Comparison of ENCODE assay signal across 8 cellular contexts in the genomic region with DNA sequence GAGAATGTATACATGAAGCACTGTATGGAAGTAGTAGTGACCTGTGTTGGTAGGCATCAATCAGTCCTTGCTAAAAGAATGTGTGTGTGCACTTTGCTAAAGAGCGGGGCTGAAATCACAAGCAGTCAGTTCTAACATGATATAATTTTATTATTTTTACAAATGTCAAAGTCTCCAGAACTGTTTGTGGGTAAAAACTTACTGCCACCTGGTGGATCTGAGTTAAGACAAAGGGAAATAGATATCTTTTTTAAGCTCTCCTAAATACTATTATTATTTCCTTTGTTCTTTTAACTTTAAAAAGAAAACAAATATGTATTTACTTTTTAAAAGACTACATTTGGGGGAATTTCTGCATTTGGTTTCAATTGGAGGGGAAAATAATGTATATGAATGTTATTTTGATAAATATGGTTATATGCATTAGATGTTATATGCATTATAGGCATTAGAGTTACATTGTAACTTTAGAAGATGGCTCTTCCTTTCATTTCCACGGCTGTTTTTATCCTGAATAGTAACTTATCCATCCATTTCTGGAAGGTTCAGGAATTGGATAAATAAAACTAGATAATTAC. TPM values are rescaled to one million over a fixed set of nuclear protein-coding genes. Genes with fewer than 3 reads are reported as not detected.
DNase-seq lines count a peak whose midpoint lies in the region; ATAC-seq and TF ChIP-seq lines count a peak whose summit lies in the region.

No MANE protein-coding gene starts in this region.

- H3K27ac ChIP-seq in neural cell (ENCODE audit: low read length): no peak overlapping the region

- H3K27me3 ChIP-seq in neural cell (ENCODE audit: insufficient read depth, low read depth, low read length): no peaks in the 10 kb centered on the region

- H3K9me2 ChIP-seq in neural cell (ENCODE audit: insufficient read depth, low read length): no peaks in the 10 kb centered on the region

- H3K9me3 Mint-ChIP-seq in chondrocyte (ENCODE audit: low read depth): peaks cover 3% of the 10 kb centered on the region

- peak; percentile 29 for DNase-seq in Caki2 (ENCODE audit: low read depth)
- DNase-seq in LHCN-M2 (ENCODE audit: low read depth): peak; percentile 52
- no peak for DNase-seq in chondrocyte (ENCODE audit: low spot score)
- DNase-seq in NK-92 (lab: John Stamatoyannopoulos, UW; ENCODE audit: unreplicated experiment): no peak

- H3K4me1 Mint-ChIP-seq in chondrocyte (ENCODE audit: low read depth): peaks cover 7% of the 10 kb centered on the region

- no peak for TF ChIP-seq EP300 in neural cell (conservative IDR thresholded peaks at IDR 0.05; ENCODE audit: poor library complexity, severe bottlenecking)

- H3K9me3 ChIP-seq in neural cell (ENCODE audit: low read length): no peaks in the 10 kb centered on the region

- in situ Hi-C loops in Caki2 (cut with HindIII; ENCODE audit: low pct_unique_long_range_greater_than_20kb, low sequenced_read_pairs): no loop called here

- H3K36me3 Mint-ChIP-seq in chondrocyte (ENCODE audit: low read depth): no peaks in the 10 kb centered on the region

- no peak overlapping the region for H2AFZ ChIP-seq in neural cell (ENCODE audit: low read depth, low read length)

- TF ChIP-seq CTCF in chondrocyte (IDR thresholded peaks at IDR 0.05): peak; percentile 84
- TF ChIP-seq CTCF in neural cell (IDR thresholded peaks at IDR 0.05; ENCODE audit: poor library complexity, severe bottlenecking): peak; percentile 48

- no peak overlapping the region for H3K27ac Mint-ChIP-seq in chondrocyte (ENCODE audit: unreplicated experiment)

- H3K9ac ChIP-seq in neural cell (ENCODE audit: low read length): no peak overlapping the region

- peak; percentile 54 for TF ChIP-seq RAD21 in neural cell (conservative IDR thresholded peaks at IDR 0.05)

- H3K27me3 Mint-ChIP-seq in chondrocyte (ENCODE audit: low read depth): peaks cover 4% of the 10 kb centered on the region

- no peaks in the 10 kb centered on the region for H3K79me2 ChIP-seq in neural cell (replicated peaks; ENCODE audit: insufficient read depth, low read length)

- H3K4me2 ChIP-seq in neural cell (ENCODE audit: low read length): no peak overlapping the region

- no peak overlapping the region for H3K4me3 Mint-ChIP-seq in chondrocyte (ENCODE audit: unreplicated experiment)

- H3F3A ChIP-seq in neural cell (ENCODE audit: insufficient read depth, low read length, poor library complexity, severe bottlenecking): no peaks in the 10 kb centered on the region

- no peaks in the 10 kb centered on the region for H3K36me3 ChIP-seq in neural cell (ENCODE audit: insufficient read depth, low read length)

- H4K20me1 ChIP-seq in neural cell (ENCODE audit: insufficient read depth): no peaks in the 10 kb centered on the region

- no peak overlapping the region for H3K4me3 ChIP-seq in neural cell (ENCODE audit: low read length)

- ATAC-seq in GM21360 (IDR thresholded peaks at IDR 0.05; ENCODE audit: unreplicated experiment) (no peak), HG03469 (IDR thresholded peaks at IDR 0.05; ENCODE audit: unreplicated experiment) (no peak), HG03045 (IDR thresholded peaks at IDR 0.05; ENCODE audit: unreplicated experiment) (no peak)

TF ChIP-seq in neural cell, 6 proteins besides CTCF, POLR2A, EP300 and RAD21:
- TF ChIP-seq, protein P1, sequence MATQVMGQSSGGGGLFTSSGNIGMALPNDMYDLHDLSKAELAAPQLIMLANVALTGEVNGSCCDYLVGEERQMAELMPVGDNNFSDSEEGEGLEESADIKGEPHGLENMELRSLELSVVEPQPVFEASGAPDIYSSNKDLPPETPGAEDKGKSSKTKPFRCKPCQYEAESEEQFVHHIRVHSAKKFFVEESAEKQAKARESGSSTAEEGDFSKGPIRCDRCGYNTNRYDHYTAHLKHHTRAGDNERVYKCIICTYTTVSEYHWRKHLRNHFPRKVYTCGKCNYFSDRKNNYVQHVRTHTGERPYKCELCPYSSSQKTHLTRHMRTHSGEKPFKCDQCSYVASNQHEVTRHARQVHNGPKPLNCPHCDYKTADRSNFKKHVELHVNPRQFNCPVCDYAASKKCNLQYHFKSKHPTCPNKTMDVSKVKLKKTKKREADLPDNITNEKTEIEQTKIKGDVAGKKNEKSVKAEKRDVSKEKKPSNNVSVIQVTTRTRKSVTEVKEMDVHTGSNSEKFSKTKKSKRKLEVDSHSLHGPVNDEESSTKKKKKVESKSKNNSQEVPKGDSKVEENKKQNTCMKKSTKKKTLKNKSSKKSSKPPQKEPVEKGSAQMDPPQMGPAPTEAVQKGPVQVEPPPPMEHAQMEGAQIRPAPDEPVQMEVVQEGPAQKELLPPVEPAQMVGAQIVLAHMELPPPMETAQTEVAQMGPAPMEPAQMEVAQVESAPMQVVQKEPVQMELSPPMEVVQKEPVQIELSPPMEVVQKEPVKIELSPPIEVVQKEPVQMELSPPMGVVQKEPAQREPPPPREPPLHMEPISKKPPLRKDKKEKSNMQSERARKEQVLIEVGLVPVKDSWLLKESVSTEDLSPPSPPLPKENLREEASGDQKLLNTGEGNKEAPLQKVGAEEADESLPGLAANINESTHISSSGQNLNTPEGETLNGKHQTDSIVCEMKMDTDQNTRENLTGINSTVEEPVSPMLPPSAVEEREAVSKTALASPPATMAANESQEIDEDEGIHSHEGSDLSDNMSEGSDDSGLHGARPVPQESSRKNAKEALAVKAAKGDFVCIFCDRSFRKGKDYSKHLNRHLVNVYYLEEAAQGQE (IDR thresholded peaks at IDR 0.05; ENCODE audit: borderline replicate concordance): no peak
- peak; percentile 58 for TF ChIP-seq SMC3 (conservative IDR thresholded peaks at IDR 0.05; ENCODE audit: poor library complexity)
- no peak for TF ChIP-seq MXI1 (conservative IDR thresholded peaks at IDR 0.05; ENCODE audit: poor library complexity, severe bottlenecking)

RNA-seq across cellular contexts. Expression of gene CLOCK, which starts 7.8 kb away (rescaled TPM):
- total RNA-seq in Caki2 (2014; rRNA removed; shearing (Covaris generic); ENCODE audit: low replicate concordance): 11.3 and 25.0 TPM in 2 replicates
- total RNA-seq in LHCN-M2 (2014; rRNA removed) (36.7 and 40.0 TPM in 2 replicates), chondrocyte (26.1 to 31.2 TPM (median 28.7 TPM) in 3 replicates)
- polyA plus RNA-seq in LHCN-M2 (2012): 11.5 TPM
- 8.7 and 13.0 TPM in 2 replicates for polyA plus RNA-seq in neural cell
- polyA minus RNA-seq in neural cell: 36.3 and 47.1 TPM in 2 replicates

RNA-seq across cellular contexts. Expression of gene PDCL2, which starts 37.5 kb away (rescaled TPM):
- total RNA-seq in Caki2 (2014; rRNA removed; shearing (Covaris generic); ENCODE audit: low replicate concordance): not detected in 2 replicates
- total RNA-seq in LHCN-M2 (2014; rRNA removed) (not detected in 2 replicates), chondrocyte (not detected in 3 replicates)
- not detected for polyA plus RNA-seq in LHCN-M2 (2012)
- polyA plus RNA-seq in neural cell: not detected in 2 replicates
- polyA minus RNA-seq in neural cell: not detected in 2 replicates

Comparison
In these comparisons a context has a peak if more than half of its experiments do, and no peak if none do; other contexts are left out.
1. DNase-seq: peak in Caki2 (single experiment) and LHCN-M2 (single experiment); none in chondrocyte (single experiment) and NK-92 (single experiment).